8 cellular contexts compared by ENCODE assay signal in genomic region chr9:134024828-134025605, GRCh38. TPM values are rescaled to one million over a fixed set of nuclear protein-coding genes. Genes with fewer than 3 reads are reported as not detected.
DNase-seq lines count a peak whose midpoint lies in the region; ATAC-seq and TF ChIP-seq lines count a peak whose summit lies in the region.

Gene BRD3OS (plus strand): TSS chr9:134025481. CDS start chr9:134026748, 1,267 bp downstream.

- H3K4me1 Mint-ChIP-seq in T-helper 2 cell treated with Interferon-gamma antibody and Interleukin-4, amounts not matched to agents 5 μg/mL and 100 μg/mL, for 36 hours (ENCODE audit: low read depth), result peaks cover 9% of the 10 kb centered on the region

- peaks cover 0 to 14% of the 10 kb centered on the region in 2 donors for H3K36me3 ChIP-seq in ascending aorta
- no peaks in the 10 kb centered on the region for H3K36me3 ChIP-seq in uterus

- in situ Hi-C loops in GM13976 (cut with MboI; ENCODE audit: low sequenced_read_pairs, unreplicated experiment), result loop anchor here (25.0 kb wide), 1 partner anchor 463 kb away; no protein-coding TSS in a partner anchor

- WGBS in right cardiac atrium, result under 1% methylated on average over 43 of the region's 43 CpGs

- DNase-seq in GM13976 (ENCODE audit: low spot score), result peak; percentile 96
- peak; percentile 81 for DNase-seq in NCI-H187 treated with DMSO at 0.1 percent for 48 hours (lab: John Stamatoyannopoulos, UW)
- peak; percentile 91 for DNase-seq in T-helper 2 cell treated with Interferon-gamma antibody and Interleukin-4, amounts not matched to agents 5 μg/mL and 100 μg/mL, for 36 hours (ENCODE audit: low spot score)
- DNase-seq in ascending aorta (ENCODE audit: low spot score in 2 of 2), result peak; percentile 86 to 98
- peak; percentile 98 to 99 (median 99) for DNase-seq in right cardiac atrium
- peak; percentile 100 for DNase-seq in pulmonary artery endothelial cell (ENCODE audit: low read depth, low spot score)
- DNase-seq in uterus, result peak; percentile 95 to 98

- H3K27me3 Mint-ChIP-seq in T-helper 2 cell treated with Interferon-gamma antibody and Interleukin-4, amounts not matched to agents 5 μg/mL and 100 μg/mL, for 36 hours (ENCODE audit: low read depth), result no peaks in the 10 kb centered on the region

- intact Hi-C loops in ascending aorta (cut with DNase I), result loop anchor here (1.0 to 10.0 kb wide), 10 partner anchors 33 to 1936 kb away; partner anchors contain the start of genes BRD3, RNU6ATAC, RXRA and STKLD1
- intact Hi-C loops in right cardiac atrium (cut with DNase I), result no loop called here
- intact Hi-C loops in uterus (cut with DNase I; ENCODE audit: low total_unique reads), result no loop called here

- H3K4me3 ChIP-seq in ascending aorta, result peak within 1 kb of the TSS; percentile 70 to 97
- H3K4me3 ChIP-seq in right cardiac atrium (ENCODE audit: low read length), result peak within 1 kb of the TSS; percentile 76
- H3K4me3 ChIP-seq in uterus, result peak within 1 kb of the TSS; percentile 68 to 87

- peak; percentile 60 for ATAC-seq in HG02938 (IDR thresholded peaks at IDR 0.05; ENCODE audit: unreplicated experiment)
- ATAC-seq in right cardiac atrium, result peak; percentile 96 to 97

- TF ChIP-seq CTCF in GM13976 (IDR thresholded peaks at IDR 0.05; ENCODE audit: borderline replicate concordance, control extremely low read depth, extremely low read depth, insufficient read depth, missing control alignments), result no peak
- no peak for TF ChIP-seq CTCF in ascending aorta (IDR thresholded peaks at IDR 0.05)
- TF ChIP-seq CTCF in uterus (IDR thresholded peaks at IDR 0.05), result no peak

- H3K4me1 ChIP-seq in ascending aorta, result peaks cover 0 to 3% of the 10 kb centered on the region in 2 donors
- no peaks in the 10 kb centered on the region for H3K4me1 ChIP-seq in right cardiac atrium (ENCODE audit: control insufficient read depth, insufficient read depth, low read length)
- no peaks in the 10 kb centered on the region for H3K4me1 ChIP-seq in uterus

- H3K9me3 ChIP-seq in ascending aorta (no peaks in the 10 kb centered on the region), right cardiac atrium (ENCODE audit: control insufficient read depth, low read length) (no peaks in the 10 kb centered on the region), uterus (no peaks in the 10 kb centered on the region)

- H3K27ac Mint-ChIP-seq in T-helper 2 cell treated with Interferon-gamma antibody and Interleukin-4, amounts not matched to agents 5 μg/mL and 100 μg/mL, for 36 hours, result peak within 1 kb of the TSS; percentile 67

- H3K4me3 Mint-ChIP-seq in T-helper 2 cell treated with Interferon-gamma antibody and Interleukin-4, amounts not matched to agents 5 μg/mL and 100 μg/mL, for 36 hours, result peak within 1 kb of the TSS; percentile 79

- no peaks in the 10 kb centered on the region for H3K9me3 Mint-ChIP-seq in T-helper 2 cell treated with Interferon-gamma antibody and Interleukin-4, amounts not matched to agents 5 μg/mL and 100 μg/mL, for 36 hours

- peak within 1 kb of the TSS; percentile 45 to 68 for H3K27ac ChIP-seq in ascending aorta
- no peak within 1 kb of the TSS for H3K27ac ChIP-seq in right cardiac atrium (ENCODE audit: low read length)
- peak within 1 kb of the TSS; percentile 68 to 79 for H3K27ac ChIP-seq in uterus

- H3K27me3 ChIP-seq in ascending aorta, result no peaks in the 10 kb centered on the region
- H3K27me3 ChIP-seq in right cardiac atrium (ENCODE audit: control insufficient read depth, insufficient read depth), result no peaks in the 10 kb centered on the region
- no peaks in the 10 kb centered on the region for H3K27me3 ChIP-seq in uterus

- TF ChIP-seq POLR2A in uterus (IDR thresholded peaks at IDR 0.05), result peak in 1 of 2 donors; percentile 26

- no peaks in the 10 kb centered on the region for H3K36me3 Mint-ChIP-seq in T-helper 2 cell treated with Interferon-gamma antibody and Interleukin-4, amounts not matched to agents 5 μg/mL and 100 μg/mL, for 36 hours (ENCODE audit: low read depth)

RNA-seq across cellular contexts. Expression of gene BRD3OS, which starts in this region (rescaled TPM):
- total RNA-seq in ascending aorta (15.9 TPM), right cardiac atrium (10 to 100 TPM in 3 of 4 donors, 1 to 10 TPM in 1; 9.2 to 12.1 (median 11.2) TPM), pulmonary artery endothelial cell (12.9 and 15.3 TPM in 2 replicates), uterus (10 to 100 TPM in 2 of 4 donors, 1 to 10 TPM in 2; 7.4 to 23.9 (median 13.6) TPM)
- polyA plus RNA-seq in right cardiac atrium, result 4.7 TPM
